In genomic region chr3:197136744-197137143, GRCh38 we compare ENCODE assay signal across 34 cellular contexts.
DNase-seq lines count a peak whose midpoint lies in the region; ATAC-seq, FAIRE-seq and TF ChIP-seq lines count a peak whose summit lies in the region.
"Had no signal": no experiment of that assay in that cellular context is flagged by ENCODE, and none has a peak within 500 bp of the region (broad histone marks: within the 10 kb centered on the region; RNA-seq: fewer than 3 reads in every experiment).

No MANE protein-coding gene starts in this region.

- TF ChIP-seq POLR2A in HepG2 (IDR thresholded peaks at IDR 0.05; ENCODE audit: insufficient read depth in 1 of 2, low read depth in 2 of 2, low read length in 2 of 2) (no peak), right lobe of liver (IDR thresholded peaks at IDR 0.05) (no peak), IMR-90 (IDR thresholded peaks at IDR 0.05; ENCODE audit: low read depth, low read length) (no peak), K562 (conservative IDR thresholded peaks at IDR 0.05) (no peak)

- TF ChIP-seq CTCF in HepG2 (CRISPR knock-in tag; IDR thresholded peaks at IDR 0.05): no peak
- no peak for TF ChIP-seq CTCF in right lobe of liver (IDR thresholded peaks at IDR 0.05)
- TF ChIP-seq CTCF in IMR-90 (conservative IDR thresholded peaks at IDR 0.05; ENCODE audit: low read depth, low read length): no peak
- no peak for TF ChIP-seq CTCF in K562 (IDR thresholded peaks at IDR 0.05 in 2 of 3, conservative IDR thresholded peaks at IDR 0.05 in 1 of 3; ENCODE audit: insufficient read depth in 2 of 3, low read depth in 1 of 3, low read length in 3 of 3)
- TF ChIP-seq CTCF in neutrophil (IDR thresholded peaks at IDR 0.05): no peak
- no peak for TF ChIP-seq CTCF in RWPE1 (conservative IDR thresholded peaks at IDR 0.05; ENCODE audit: low read depth)

- FAIRE-seq in HepG2 (lab: Jason Lieb, UNC) (no peak), K562 (lab: Jason Lieb, UNC) (peak; percentile 6)
- FAIRE-seq: A204.1, A549 had no signal

- H3K27me3 ChIP-seq in HepG2 (ENCODE audit: control insufficient read depth in 1 of 2, insufficient read depth in 2 of 2, low read length in 2 of 2) (no peaks in the 10 kb centered on the region), right lobe of liver (no peaks in the 10 kb centered on the region), IMR-90 (ENCODE audit: control insufficient read depth, insufficient read depth, low read length) (no peaks in the 10 kb centered on the region), K562 (ENCODE audit: control insufficient read depth in 2 of 2, insufficient read depth in 2 of 2, low read length in 2 of 2) (no peaks in the 10 kb centered on the region), neutrophil (no peaks in the 10 kb centered on the region)
- H3K27me3 ChIP-seq: BE2C; BLaER1; BLaER1 treated with 17β-estradiol and CSF1 and Interleukin-3, amounts not matched to agents 10 nM and 100 nM had no signal

- H2AK9ac ChIP-seq in IMR-90 (replicated peaks; ENCODE audit: low read depth, low read length, poor library complexity): no peak overlapping the region

- DNase-seq in HepG2 (ENCODE audit: low spot score) (no peak), right lobe of liver (no peak), IMR-90 (no peak), K562 (ENCODE audit: extremely low read depth in 1 of 4, low spot score in 3 of 4) (no peak), RWPE1 (ENCODE audit: low spot score) (no peak), mucosa of gallbladder (ENCODE audit: low spot score) (no peak), retina (no peak)
- DNase-seq: 8988T; ACHN; AML-193; BE2C; C1 segment of cervical spinal cord; Caco-2; Calu3; CD4-positive, alpha-beta memory T cell; CD4-positive, alpha-beta T cell; CD4-positive, CD25-positive, alpha-beta regulatory T cell; CD8-positive, alpha-beta memory T cell; CD8-positive, alpha-beta T cell; COR-L47; DMS 273 treated with DMSO at 0.1 percent for 48 hours; DMS153; DMS53; DMS79; DMS79 treated with DMSO at 0.1 percent for 48 hours; DND-41; EL had no signal

- no peak overlapping the region for H4K91ac ChIP-seq in IMR-90 (ENCODE audit: insufficient read depth, low read depth, low read length)

- H3K9ac ChIP-seq in HepG2 (ENCODE audit: insufficient read depth, low read depth, low read length): no peak overlapping the region
- no peak overlapping the region for H3K9ac ChIP-seq in IMR-90 (ENCODE audit: low read depth, low read length)
- H3K9ac ChIP-seq in K562 (ENCODE audit: insufficient read depth in 1 of 2, low read depth in 2 of 2, low read length in 2 of 2): no peak overlapping the region
- H3K9ac ChIP-seq: BLaER1; BLaER1 treated with 17β-estradiol and CSF1 and Interleukin-3, amounts not matched to agents 10 nM and 100 nM had no signal

- POLR2A ChIA-PET in HepG2 (lab: Yijun Ruan, JAX): no interaction called here
- POLR2A ChIA-PET in IMR-90 (lab: Charles Lee; ENCODE audit: unreplicated experiment): no interaction called here
- POLR2A ChIA-PET in K562 (lab: Yijun Ruan, JAX): no interaction called here
- POLR2A ChIA-PET in RWPE1 (lab: Yijun Ruan, JAX; ENCODE audit: low non-redundant PET): no interaction called here

- H2BK120ac ChIP-seq in IMR-90 (ENCODE audit: low read depth, low read length): no peak overlapping the region

- CTCF ChIA-PET in HepG2 (lab: Yijun Ruan, JAX; ENCODE audit: low intra/inter-chr PET ratio, low total read pairs): no interaction called here
- CTCF ChIA-PET in IMR-90 (lab: Yijun Ruan, JAX): no interaction called here
- CTCF ChIA-PET in K562 (lab: Yijun Ruan, JAX; ENCODE audit: low intra/inter-chr PET ratio): no interaction called here
- CTCF ChIA-PET in RWPE1 (lab: Yijun Ruan, JAX): no interaction called here

- TF ChIP-seq EP300 in HepG2 (IDR thresholded peaks at IDR 0.05; ENCODE audit: low read depth in 2 of 2, low read length in 2 of 2) (no peak), HepG2 (CRISPR knock-in tag; IDR thresholded peaks at IDR 0.05; ENCODE audit: borderline replicate concordance) (no peak), K562 (IDR thresholded peaks at IDR 0.05; ENCODE audit: low read length) (no peak)

- H3K4me3 ChIP-seq in HepG2 (replicated peaks in 1 of 3; ENCODE audit: insufficient read depth in 1 of 3, low read depth in 2 of 3, low read length in 3 of 3) (no peak overlapping the region), right lobe of liver (no peak overlapping the region), IMR-90 (ENCODE audit: insufficient read depth, low read depth, low read length) (no peak overlapping the region), K562 (no peak overlapping the region), neutrophil (ENCODE audit: low read depth in 1 of 2, low read length in 1 of 2) (no peak overlapping the region)
- H3K4me3 ChIP-seq: A549, BLaER1 had no signal

- H4K20me1 ChIP-seq in HepG2 (ENCODE audit: insufficient read depth, low read length) (no peaks in the 10 kb centered on the region), IMR-90 (ENCODE audit: insufficient read depth, low read length) (peaks cover 4% of the 10 kb centered on the region; the same call in 1 of the 2 replicates), K562 (replicated peaks; ENCODE audit: control insufficient read depth, insufficient read depth, low read length) (no peaks in the 10 kb centered on the region)
- H4K20me1 ChIP-seq: BLaER1; BLaER1 treated with 17β-estradiol and CSF1 and Interleukin-3, amounts not matched to agents 10 nM and 100 nM had no signal

- peaks cover 0 to 5% of the 10 kb centered on the region in 2 experiments; a peak in 2 of 4 replicates for H3K79me1 ChIP-seq in IMR-90 (ENCODE audit: low read depth in 1 of 2, low read length in 2 of 2)

- no peak overlapping the region for H3K18ac ChIP-seq in IMR-90 (ENCODE audit: low read depth, low read length)

- H3K4me1 ChIP-seq in HepG2 (ENCODE audit: insufficient read depth, low read length) (no peaks in the 10 kb centered on the region), right lobe of liver (no peaks in the 10 kb centered on the region), IMR-90 (ENCODE audit: control insufficient read depth, insufficient read depth, low read length) (no peaks in the 10 kb centered on the region), K562 (replicated peaks in 1 of 2; ENCODE audit: control insufficient read depth in 2 of 2, insufficient read depth in 2 of 2, low read length in 2 of 2) (no peaks in the 10 kb centered on the region), neutrophil (ENCODE audit: control insufficient read depth in 1 of 2, insufficient read depth in 1 of 2, low read depth in 1 of 2, low read length in 1 of 2) (peaks cover 21 to 23% of the 10 kb centered on the region in 2 experiments)
- H3K4me1 ChIP-seq: A549, Caco-2 had no signal

- H2AFZ ChIP-seq in HepG2 (ENCODE audit: low read length): no peak overlapping the region
- no peak overlapping the region for H2AFZ ChIP-seq in IMR-90 (replicated peaks; ENCODE audit: low read length, poor library complexity)
- no peak overlapping the region for H2AFZ ChIP-seq in K562 (ENCODE audit: low read depth, low read length)

- no peak overlapping the region for H3K56ac ChIP-seq in IMR-90 (ENCODE audit: extremely low read depth, insufficient read depth, low read length)

- H3K23ac ChIP-seq in IMR-90 (ENCODE audit: low read depth, low read length): no peak overlapping the region

- no peak overlapping the region for H3K4ac ChIP-seq in IMR-90 (ENCODE audit: low read depth, low read length)

- H3K79me2 ChIP-seq in HepG2 (ENCODE audit: insufficient read depth, low read length): no peaks in the 10 kb centered on the region
- no peaks in the 10 kb centered on the region for H3K79me2 ChIP-seq in K562 (ENCODE audit: control insufficient read depth, insufficient read depth, low read length)

- peaks cover 3% of the 10 kb centered on the region; the same call in 1 of the 2 replicates for H3K9me1 ChIP-seq in IMR-90 (ENCODE audit: insufficient read depth, low read length)
- no peaks in the 10 kb centered on the region for H3K9me1 ChIP-seq in K562 (ENCODE audit: control insufficient read depth, insufficient read depth, low read length)

- dilution Hi-C loops in IMR-90 (cut with HindIII; ENCODE audit: low sequenced_read_pairs, unreplicated experiment): no loop called here

- peaks cover 22 to 71% of the 10 kb centered on the region in 2 experiments for H3K36me3 ChIP-seq in HepG2 (replicated peaks in 1 of 2; ENCODE audit: control insufficient read depth in 1 of 2, insufficient read depth in 2 of 2, low read length in 2 of 2)
- H3K36me3 ChIP-seq in right lobe of liver: peaks cover 0 to 39% (median 9%) of the 10 kb centered on the region in 4 donors
- H3K36me3 ChIP-seq in IMR-90 (ENCODE audit: control insufficient read depth, insufficient read depth, low read length): peaks cover 11% of the 10 kb centered on the region
- H3K36me3 ChIP-seq in K562 (ENCODE audit: control insufficient read depth, insufficient read depth, low read length): peaks cover 67% of the 10 kb centered on the region
- no peaks in the 10 kb centered on the region for H3K36me3 ChIP-seq in neutrophil

- H4K8ac ChIP-seq in IMR-90 (ENCODE audit: low read depth in 2 of 2, low read length in 2 of 2): no peak overlapping the region

- no peak overlapping the region for H2BK5ac ChIP-seq in IMR-90 (ENCODE audit: low read depth, low read length, poor library complexity, severe bottlenecking)

- in situ Hi-C loops in HepG2 (cut with HindIII; ENCODE audit: extremely low pct_ligation_motif_present, low pct_unique_long_range_greater_than_20kb) (no loop called here), IMR-90 (cut with MboI; ENCODE audit: low sequenced_read_pairs) (no loop called here), K562 (cut with MboI) (no loop called here)

- BruUV-seq in HepG2 (replicated peaks; lab: Mats Ljungman, UMichigan): no TSS peak
- BruUV-seq in IMR-90 (replicated peaks; lab: Mats Ljungman, UMichigan): no TSS peak
- BruUV-seq in K562 (replicated peaks; lab: Mats Ljungman, UMichigan): no TSS peak

- H3K27ac ChIP-seq in HepG2 (ENCODE audit: extremely low read length, insufficient read depth, low read length): no peak overlapping the region
- no peak overlapping the region for H3K27ac ChIP-seq in right lobe of liver
- no peak overlapping the region for H3K27ac ChIP-seq in IMR-90 (ENCODE audit: insufficient read depth, low read length)
- H3K27ac ChIP-seq in K562 (ENCODE audit: extremely low read depth, low read depth, low read length): no peak overlapping the region
- H3K27ac ChIP-seq in neutrophil: peak overlapping the region; percentile 89
- no peak overlapping the region for H3K27ac ChIP-seq in RWPE1
- H3K27ac ChIP-seq: 22Rv1; A549; BLaER1; BLaER1 treated with 17β-estradiol and CSF1 and Interleukin-3, amounts not matched to agents 10 nM and 100 nM; C4-2B had no signal

- no peak overlapping the region for H3K14ac ChIP-seq in IMR-90 (replicated peaks; ENCODE audit: low read depth, low read length)

- ATAC-seq in HepG2: no peak
- no peak for ATAC-seq in right lobe of liver
- ATAC-seq in IMR-90 (ENCODE audit: low read depth): no peak
- no peak for ATAC-seq in K562
- ATAC-seq: A549; CD8-positive, alpha-beta T cell had no signal

- H3K4me2 ChIP-seq in HepG2 (ENCODE audit: low read depth, low read length) (no peak overlapping the region), IMR-90 (ENCODE audit: low read depth, low read length) (no peak overlapping the region), K562 (ENCODE audit: insufficient read depth, low read length) (no peak overlapping the region)
- H3K4me2 ChIP-seq: A549; BLaER1; BLaER1 treated with 17β-estradiol and CSF1 and Interleukin-3, amounts not matched to agents 10 nM and 100 nM had no signal

- H4K5ac ChIP-seq in IMR-90 (ENCODE audit: low read depth, low read length): no peak overlapping the region

- TF ChIP-seq RAD21 in HepG2 (CRISPR knock-in tag; IDR thresholded peaks at IDR 0.05) (no peak), IMR-90 (IDR thresholded peaks at IDR 0.05; ENCODE audit: low read length) (no peak), K562 (CRISPR knock-in tag; conservative IDR thresholded peaks at IDR 0.05 in 1 of 2, IDR thresholded peaks at IDR 0.05 in 1 of 2) (no peak)

- H2BK20ac ChIP-seq in IMR-90 (ENCODE audit: low read depth, low read length): no peak overlapping the region

- H2AK5ac ChIP-seq in IMR-90 (ENCODE audit: low read depth, low read length): no peak overlapping the region

- H2BK15ac ChIP-seq in IMR-90 (ENCODE audit: low read depth, low read length): no peak overlapping the region

- 97% methylated on average over 3 of the region's 3 CpGs for WGBS in HepG2 (ENCODE audit: low lambda C conversion rate)
- 100% methylated on average over 3 of the region's 3 CpGs for WGBS in right lobe of liver (ENCODE audit: insufficient coverage, low coverage, low lambda C conversion rate, missing lambda C conversion rate)
- no CpG with 5 or more reads among the region's 3 CpGs for WGBS in IMR-90 (ENCODE audit: extremely low coverage in 2 of 2, insufficient read length in 1 of 2), 2 experiments
- WGBS in K562 (ENCODE audit: insufficient coverage, low coverage, missing lambda C conversion rate): 95% methylated on average over 3 of the region's 3 CpGs

- intact Hi-C loops in HepG2 (cut with micrococcal nuclease; ENCODE audit: unreplicated experiment): no loop called here
- intact Hi-C loops in right lobe of liver (cut with DNase I): no loop called here
- intact Hi-C loops in IMR-90 (cut with micrococcal nuclease): no loop called here
- intact Hi-C loops in K562 (cut with micrococcal nuclease): no loop called here

- H3K9me3 ChIP-seq in HepG2 (ENCODE audit: low read length) (no peaks in the 10 kb centered on the region), right lobe of liver (no peaks in the 10 kb centered on the region), IMR-90 (ENCODE audit: control insufficient read depth, insufficient read depth, low read length) (peaks cover 5% of the 10 kb centered on the region; the same call in 1 of the 2 replicates), K562 (replicated peaks; ENCODE audit: control insufficient read depth, insufficient read depth, low read depth, low read length) (0 out of 2 replicates have a peak, but pooled peaks cover 2% of the 10 kb centered on the region), neutrophil (no peaks in the 10 kb centered on the region)

Comparison
In these comparisons a context has a peak if more than half of its experiments do, and no peak if none do; other contexts are left out.
1. Of the 241 proteins assayed by ChIP-seq in both HepG2 and K562: peak only in HepG2: none; only in K562: CEBPG; in both: CEBPB; in neither: 239.